ENCODE assay signal across 8 cellular contexts in the genomic region with DNA sequence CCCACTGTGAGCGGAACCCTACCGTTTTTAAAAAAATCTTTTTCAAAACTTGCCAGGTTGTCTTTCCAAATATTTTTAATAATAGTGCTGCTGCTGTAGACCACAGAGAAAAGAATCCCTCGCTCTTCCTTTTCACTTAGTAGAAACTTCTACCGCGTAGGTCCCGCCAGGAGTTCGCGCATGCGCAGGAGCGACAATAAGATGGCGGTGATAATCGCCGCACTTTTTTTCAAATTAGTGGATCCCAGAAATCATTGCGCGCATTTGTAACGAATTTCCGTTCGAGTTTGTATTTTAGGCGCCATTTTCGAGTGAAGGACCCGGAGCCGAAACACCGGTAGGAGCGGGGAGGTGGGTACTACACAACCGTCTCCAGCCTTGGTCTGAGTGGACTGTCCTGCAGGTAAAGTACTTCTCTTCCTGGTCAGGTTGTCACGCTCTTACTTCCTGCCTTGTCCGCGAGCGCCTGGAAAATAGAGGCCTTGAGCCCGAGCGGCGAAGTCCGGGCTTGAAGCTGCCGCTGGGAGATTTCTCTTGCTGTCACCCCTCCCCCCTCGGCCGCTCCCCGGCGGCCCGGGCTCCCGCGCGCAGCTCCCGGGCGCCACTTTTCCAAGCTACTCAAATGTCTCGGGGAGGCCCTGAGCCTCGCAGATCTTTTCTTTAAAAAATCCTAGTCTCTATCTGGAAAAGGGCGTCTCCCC. TPM values are rescaled to one million over a fixed set of nuclear protein-coding genes. Genes with fewer than 3 reads are reported as not detected.
A peak's percentile ranks its signal among the peaks of the same experiment; 100 is the strongest.
DNase-seq lines count a peak whose midpoint lies in the region; ATAC-seq and TF ChIP-seq lines count a peak whose summit lies in the region.

A gene (plus strand): TSS at position 304 of the 701 bp plus-strand sequence. CDS start 1,177 bp downstream, outside the sequence.

- peak within 1 kb of the TSS; percentile 92 for H3K4me2 ChIP-seq in Loucy (ENCODE audit: low read depth, low read length, poor library complexity, severe bottlenecking)

- TF ChIP-seq CTCF in Loucy (conservative IDR thresholded peaks at IDR 0.05; ENCODE audit: low read length) (no peak), RWPE2 (IDR thresholded peaks at IDR 0.05; ENCODE audit: poor library complexity, severe bottlenecking) (no peak)

- no peaks in the 10 kb centered on the region for H3K27me3 Mint-ChIP-seq in activated T-helper 17 cell treated with anti-CD3 and anti-CD28 coated beads, Interleukin-2, amount 50 U/mL, for 72 hours
- peaks cover 7 to 19% (median 15%) of the 10 kb centered on the region in 5 donors for H3K27me3 Mint-ChIP-seq in naive thymus-derived CD8-positive, alpha-beta T cell

- peaks cover 58% of the 10 kb centered on the region for H3K36me3 Mint-ChIP-seq in activated T-helper 17 cell treated with anti-CD3 and anti-CD28 coated beads, Interleukin-2, amount 50 U/mL, for 72 hours (ENCODE audit: low read depth)
- peaks cover 0 to 18% (median 12%) of the 10 kb centered on the region in 3 donors for H3K36me3 Mint-ChIP-seq in naive thymus-derived CD8-positive, alpha-beta T cell

- H2AFZ ChIP-seq in Loucy (ENCODE audit: low read length) = peak within 1 kb of the TSS; percentile 92

- H3K27me3 ChIP-seq in H7 (ENCODE audit: control insufficient read depth, insufficient read depth, low read length) = no peaks in the 10 kb centered on the region
- peaks cover 14% of the 10 kb centered on the region for H3K27me3 ChIP-seq in Loucy (ENCODE audit: insufficient read depth, low read length, poor library complexity, severe bottlenecking)
- H3K27me3 ChIP-seq in RWPE2 (ENCODE audit: insufficient read depth, poor library complexity, severe bottlenecking) = no peaks in the 10 kb centered on the region

- POLR2A ChIA-PET in naive thymus-derived CD8-positive, alpha-beta T cell (lab: Charles Lee) = interaction anchor here (0.9 to 1.6 kb wide), 2 partner anchors 9 to 31 kb away, joined by 3 to 4 read pairs; no protein-coding TSS in a partner anchor

- H3K27ac Mint-ChIP-seq in activated T-helper 17 cell treated with anti-CD3 and anti-CD28 coated beads, Interleukin-2, amount 50 U/mL, for 72 hours = peak within 1 kb of the TSS; percentile 100
- peak within 1 kb of the TSS; percentile 96 to 100 (median 99) for H3K27ac Mint-ChIP-seq in naive thymus-derived CD8-positive, alpha-beta T cell

- H3K79me2 ChIP-seq in Loucy (ENCODE audit: insufficient read depth, low read length) = peaks cover 78% of the 10 kb centered on the region

- peak within 1 kb of the TSS; percentile 88 for H3K27ac ChIP-seq in RWPE2 (ENCODE audit: poor library complexity, severe bottlenecking)

- H3K4me1 ChIP-seq in Loucy (ENCODE audit: insufficient read depth, low read length, poor library complexity, severe bottlenecking) = peaks cover 29% of the 10 kb centered on the region
- H3K4me1 ChIP-seq in RWPE2 (ENCODE audit: insufficient read depth, poor library complexity, severe bottlenecking) = peaks cover 22% of the 10 kb centered on the region

- ATAC-seq in RWPE2 (ENCODE audit: low read depth) = peak; percentile 41
- peak; percentile 62 for ATAC-seq in activated T-helper 17 cell treated with anti-CD3 and anti-CD28 coated beads, Interleukin-2, amount 50 U/mL, for 72 hours (replicated peaks)
- ATAC-seq in naive thymus-derived CD8-positive, alpha-beta T cell = peak; percentile 66
- ATAC-seq in stimulated activated naive CD8-positive, alpha-beta T cell treated with anti-CD3 and anti-CD28 coated beads, Interleukin-15, Interleukin-2, amounts not matched to agents 100 U/mL and 50 U/mL, for 24 hours = peak; percentile 65

- no peaks in the 10 kb centered on the region for H3K9me3 ChIP-seq in Loucy (ENCODE audit: insufficient read depth, low read depth, low read length)
- H3K9me3 ChIP-seq in RWPE2 (ENCODE audit: severe bottlenecking) = no peaks in the 10 kb centered on the region

- H4K20me1 ChIP-seq in Loucy (ENCODE audit: insufficient read depth, low read length, poor library complexity, severe bottlenecking) = peaks cover 48% of the 10 kb centered on the region

- peak within 1 kb of the TSS; percentile 95 for H3K4me3 Mint-ChIP-seq in activated T-helper 17 cell treated with anti-CD3 and anti-CD28 coated beads, Interleukin-2, amount 50 U/mL, for 72 hours
- H3K4me3 Mint-ChIP-seq in naive thymus-derived CD8-positive, alpha-beta T cell = peak within 1 kb of the TSS; percentile 94 to 99 (median 97)

- no peaks in the 10 kb centered on the region for H3K36me3 ChIP-seq in H7 (replicated peaks; ENCODE audit: control insufficient read depth, insufficient read depth, low read length)
- peaks cover 19% of the 10 kb centered on the region for H3K36me3 ChIP-seq in Loucy (ENCODE audit: insufficient read depth, low read length)
- peaks cover 49% of the 10 kb centered on the region for H3K36me3 ChIP-seq in RWPE2 (ENCODE audit: low read depth)

- peak within 1 kb of the TSS; percentile 75 for H3K4me3 ChIP-seq in H7 (ENCODE audit: insufficient read depth, low read depth, low read length)
- H3K4me3 ChIP-seq in Loucy (ENCODE audit: low read length, poor library complexity, severe bottlenecking) = peak within 1 kb of the TSS; percentile 98
- peak within 1 kb of the TSS; percentile 66 for H3K4me3 ChIP-seq in RWPE2 (ENCODE audit: severe bottlenecking)

- H3K4me1 Mint-ChIP-seq in activated T-helper 17 cell treated with anti-CD3 and anti-CD28 coated beads, Interleukin-2, amount 50 U/mL, for 72 hours = peaks cover 35% of the 10 kb centered on the region
- peaks cover 23 to 59% (median 51%) of the 10 kb centered on the region in 4 donors for H3K4me1 Mint-ChIP-seq in naive thymus-derived CD8-positive, alpha-beta T cell

- H3F3A ChIP-seq in Loucy (ENCODE audit: low read depth) = no peaks in the 10 kb centered on the region

- H3K9me2 ChIP-seq in Loucy (replicated peaks; ENCODE audit: low read depth, low read length) = no peaks in the 10 kb centered on the region

- H3K9me3 Mint-ChIP-seq in activated T-helper 17 cell treated with anti-CD3 and anti-CD28 coated beads, Interleukin-2, amount 50 U/mL, for 72 hours = no peaks in the 10 kb centered on the region
- H3K9me3 Mint-ChIP-seq in naive thymus-derived CD8-positive, alpha-beta T cell = no peaks in the 10 kb centered on the region

- DNase-seq in EL (peak; percentile 92), H7 (peak; percentile 82), RWPE2 (ENCODE audit: low spot score) (peak; percentile 82), fibroblast of peridontal ligament (ENCODE audit: extremely low read depth) (peak; percentile 96)
- DNase-seq in naive thymus-derived CD8-positive, alpha-beta T cell = peak in 9 of 10 donors; percentile 75 to 98 (median 85)
- peak; percentile 83 for DNase-seq in stimulated activated naive CD8-positive, alpha-beta T cell treated with anti-CD3 and anti-CD28 coated beads, Interleukin-15, Interleukin-2, amounts not matched to agents 100 U/mL and 50 U/mL, for 24 hours

- peak within 1 kb of the TSS; percentile 100 for H3K9ac ChIP-seq in Loucy (ENCODE audit: low read depth, low read length, poor library complexity, severe bottlenecking)

RNA-seq across cellular contexts. Expression of the gene that starts here (rescaled TPM):
- 71.9 and 109 TPM in 2 replicates for total RNA-seq in H7 (2014; rRNA removed; shearing (Covaris generic))
- total RNA-seq in activated T-helper 17 cell treated with anti-CD3 and anti-CD28 coated beads, Interleukin-2, amount 50 U/mL, for 72 hours = 100 to 1,000 TPM; 182 to 207 TPM
- total RNA-seq in naive thymus-derived CD8-positive, alpha-beta T cell = 10 to 100 TPM; 39.4 to 43.2 TPM
- 10 to 100 TPM; 19.2 to 32.9 (median 29.0) TPM for polyA plus RNA-seq in naive thymus-derived CD8-positive, alpha-beta T cell

Comparison
In these comparisons a context has a peak if more than half of its experiments do, and no peak if none do; other contexts are left out.
1. Peak in every context shown above with its lines: DNase-seq, ATAC-seq, H3K4me3 ChIP-seq and H3K27ac ChIP-seq.